Comparison of ENCODE assay signal across 20 cellular contexts in the genomic region with DNA sequence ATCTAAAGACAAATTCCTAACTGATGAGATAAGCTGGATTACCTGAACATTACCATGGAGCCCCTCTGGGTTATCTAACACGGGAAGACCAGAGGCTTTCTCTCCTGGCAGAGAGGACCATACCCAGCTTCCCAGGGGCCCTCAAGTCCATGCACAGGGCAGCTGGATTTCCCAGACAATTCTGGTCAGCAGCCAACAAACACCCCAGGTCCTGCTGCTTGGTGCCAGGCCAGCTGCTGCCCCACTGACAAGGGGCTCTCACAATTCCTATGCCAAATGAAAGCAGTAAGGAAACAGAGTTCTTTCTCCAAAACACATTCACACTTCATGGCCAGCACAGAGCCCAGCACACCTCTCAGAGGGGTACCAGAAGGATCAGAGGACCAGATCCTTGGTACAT.
A peak's percentile ranks its signal among the peaks of the same experiment; 100 is the strongest.
DNase-seq lines count a peak whose midpoint lies in the region; ATAC-seq, FAIRE-seq and TF ChIP-seq lines count a peak whose summit lies in the region.
"Had no signal": no experiment of that assay in that cellular context is flagged by ENCODE, and none has a peak within 500 bp of the region (broad histone marks: within the 10 kb centered on the region; RNA-seq: fewer than 3 reads in every experiment).

No MANE protein-coding gene starts in this region.

- no peaks in the 10 kb centered on the region for H3F3A ChIP-seq in GM23338 (replicated peaks; ENCODE audit: low read depth)

- H3K27ac Mint-ChIP-seq in GM23338, result no peak overlapping the region
- no peak overlapping the region for H3K27ac Mint-ChIP-seq in activated T-cell treated with anti-CD3 and anti-CD28 coated beads, Interleukin-2, amount 50 U/mL, for 72 hours
- H3K27ac Mint-ChIP-seq: HFFc6, IgD-negative memory B cell had no signal

- H3K9me3 ChIP-seq in A549, result no peaks in the 10 kb centered on the region
- no peaks in the 10 kb centered on the region for H3K9me3 ChIP-seq in SJCRH30 (replicated peaks)
- H3K9me3 ChIP-seq: SK-N-SH had no signal

- H3K4me1 ChIP-seq in A549 (peaks cover 56% of the 10 kb centered on the region), GM23338 (ENCODE audit: insufficient read depth) (no peaks in the 10 kb centered on the region), SJCRH30 (peaks cover 11% of the 10 kb centered on the region)

- CTCF ChIA-PET in A549 (lab: Yijun Ruan, JAX), result interaction anchor here (2.5 kb wide), 1 partner anchor 222 kb away, joined by 8 read pairs; no protein-coding TSS in a partner anchor

- H3K4me2 ChIP-seq in A549 (peak overlapping the region; percentile 12; the same call in 2 of the 3 replicates), GM23338 (no peak overlapping the region)
- H3K4me2 ChIP-seq: SK-N-SH had no signal

- H3K27ac ChIP-seq in A549 (peak overlapping the region; percentile 23 to 68; a peak in 5 of 6 replicates), GM23338 (ENCODE audit: low read depth) (no peak overlapping the region), SJCRH30 (no peak overlapping the region)
- H3K27ac ChIP-seq: C4-2B had no signal

- TF ChIP-seq CTCF in A549 (IDR thresholded peaks at IDR 0.05), result no peak
- TF ChIP-seq CTCF in GM23338 (conservative IDR thresholded peaks at IDR 0.05; ENCODE audit: low read depth in 2 of 2), result no peak

- ATAC-seq in A549 (no peak), GM23338 (no peak), HG02884 (IDR thresholded peaks at IDR 0.05; ENCODE audit: unreplicated experiment) (no peak)
- ATAC-seq in activated T-cell treated with anti-CD3 and anti-CD28 coated beads, Interleukin-2, amount 50 U/mL, for 72 hours (replicated peaks in 1 of 2), result no peak
- ATAC-seq: Right ventricle myocardium inferior had no signal

- no peak for DNase-seq in A549 (ENCODE audit: low read depth in 1 of 2, low spot score in 1 of 2)
- DNase-seq in GM23338 (ENCODE audit: low spot score), result peak; percentile 15
- DNase-seq in SJCRH30, result peak; percentile 36 to 55
- peak; percentile 40 for DNase-seq in myocyte (ENCODE audit: low read depth)
- no peak for DNase-seq in SHP77 (lab: John Stamatoyannopoulos, UW)
- DNase-seq in RCC 7860 (ENCODE audit: low spot score), result no peak
- no peak for DNase-seq in activated T-cell treated with anti-CD3 and anti-CD28 coated beads, Interleukin-2, amount 50 U/mL, for 72 hours
- DNase-seq: DMS53, HFFc6, Kasumi-1, NCI-H187, NCI-H226, NCI-H526, PC-3, SK-N-SH had no signal

- H3K36me3 Mint-ChIP-seq in GM23338 (ENCODE audit: low read depth), result no peaks in the 10 kb centered on the region
- no peaks in the 10 kb centered on the region for H3K36me3 Mint-ChIP-seq in activated T-cell treated with anti-CD3 and anti-CD28 coated beads, Interleukin-2, amount 50 U/mL, for 72 hours (ENCODE audit: insufficient read depth in 2 of 2)

- no peak overlapping the region for H3K4me3 Mint-ChIP-seq in GM23338
- peak overlapping the region in 1 of 2 donors; percentile 75 for H3K4me3 Mint-ChIP-seq in activated T-cell treated with anti-CD3 and anti-CD28 coated beads, Interleukin-2, amount 50 U/mL, for 72 hours
- H3K4me3 Mint-ChIP-seq: HFFc6, IgD-negative memory B cell had no signal

- H3K9me2 ChIP-seq in GM23338 (ENCODE audit: insufficient read depth), result no peaks in the 10 kb centered on the region
- H3K9me2 ChIP-seq: SK-N-SH had no signal

- H3K36me3 ChIP-seq in GM23338 (ENCODE audit: insufficient read depth), result no peaks in the 10 kb centered on the region
- no peaks in the 10 kb centered on the region for H3K36me3 ChIP-seq in SJCRH30

- H3K4me3 ChIP-seq in A549 (no peak overlapping the region), GM23338 (no peak overlapping the region), SJCRH30 (no peak overlapping the region)

- H3K4me1 Mint-ChIP-seq in GM23338, result no peaks in the 10 kb centered on the region
- H3K4me1 Mint-ChIP-seq in activated T-cell treated with anti-CD3 and anti-CD28 coated beads, Interleukin-2, amount 50 U/mL, for 72 hours (ENCODE audit: low read depth), result peaks cover 23% of the 10 kb centered on the region

- H3K27me3 ChIP-seq in GM23338 (ENCODE audit: insufficient read depth) (no peaks in the 10 kb centered on the region), SJCRH30 (no peaks in the 10 kb centered on the region)

- no peak for TF ChIP-seq RAD21 in A549 (conservative IDR thresholded peaks at IDR 0.05 in 1 of 2, IDR thresholded peaks at IDR 0.05 in 1 of 2)

- no peak overlapping the region for H2AFZ ChIP-seq in GM23338

- no peak for TF ChIP-seq POLR2A in A549 (IDR thresholded peaks at IDR 0.05; ENCODE audit: low read length)

- FAIRE-seq in A549 (lab: Jason Lieb, UNC) (no peak), RCC 7860 (lab: Jason Lieb, UNC) (no peak)
- FAIRE-seq: GM19239 had no signal

- TF ChIP-seq EP300 in A549 (IDR thresholded peaks at IDR 0.05), result no peak

- 57% methylated on average over 1 of the region's 1 CpG for WGBS in A549 (ENCODE audit: missing lambda C conversion rate)

- H3K27me3 Mint-ChIP-seq in GM23338 (ENCODE audit: insufficient read depth, low read depth, poor library complexity), result no peaks in the 10 kb centered on the region
- no peaks in the 10 kb centered on the region for H3K27me3 Mint-ChIP-seq in activated T-cell treated with anti-CD3 and anti-CD28 coated beads, Interleukin-2, amount 50 U/mL, for 72 hours (ENCODE audit: low read depth)
- H3K27me3 Mint-ChIP-seq: IgD-negative memory B cell had no signal

- no peaks in the 10 kb centered on the region for H3K9me3 Mint-ChIP-seq in GM23338
- no peaks in the 10 kb centered on the region for H3K9me3 Mint-ChIP-seq in activated T-cell treated with anti-CD3 and anti-CD28 coated beads, Interleukin-2, amount 50 U/mL, for 72 hours
- H3K9me3 Mint-ChIP-seq: HFFc6, IgD-negative memory B cell had no signal

- POLR2A ChIA-PET in A549 (lab: Yijun Ruan, JAX), result no interaction called here

- no peaks in the 10 kb centered on the region for H4K20me1 ChIP-seq in GM23338 (replicated peaks; ENCODE audit: insufficient read depth)

- H3K79me2 ChIP-seq in GM23338 (replicated peaks; ENCODE audit: insufficient read depth), result no peaks in the 10 kb centered on the region

TF ChIP-seq in A549, 52 proteins besides CTCF, POLR2A, EP300 and RAD21 (continues in another document):
- TF ChIP-seq MYC (IDR thresholded peaks at IDR 0.05; ENCODE audit: borderline replicate concordance, low read length), result no peak
- no peak for TF ChIP-seq RFX5 (IDR thresholded peaks at IDR 0.05)
- TF ChIP-seq RARB (CRISPR knock-in tag; IDR thresholded peaks at IDR 0.05), result no peak
- TF ChIP-seq CBX8 (IDR thresholded peaks at IDR 0.05), result no peak
- no peak for TF ChIP-seq HOXB13 (CRISPR knock-in tag; IDR thresholded peaks at IDR 0.05; ENCODE audit: low read depth)
- TF ChIP-seq BHLHE40 (IDR thresholded peaks at IDR 0.05; ENCODE audit: low read depth, low read length), result no peak
- TF ChIP-seq HDAC2 (IDR thresholded peaks at IDR 0.05), result no peak
- no peak for TF ChIP-seq ZNF302 (CRISPR knock-in tag; IDR thresholded peaks at IDR 0.05)
- TF ChIP-seq, protein P1, sequence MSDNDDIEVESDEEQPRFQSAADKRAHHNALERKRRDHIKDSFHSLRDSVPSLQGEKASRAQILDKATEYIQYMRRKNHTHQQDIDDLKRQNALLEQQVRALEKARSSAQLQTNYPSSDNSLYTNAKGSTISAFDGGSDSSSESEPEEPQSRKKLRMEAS (IDR thresholded peaks at IDR 0.05), result no peak
- no peak for TF ChIP-seq NPAS2 (CRISPR knock-in tag; IDR thresholded peaks at IDR 0.05; ENCODE audit: borderline replicate concordance)
- TF ChIP-seq, protein P2, sequence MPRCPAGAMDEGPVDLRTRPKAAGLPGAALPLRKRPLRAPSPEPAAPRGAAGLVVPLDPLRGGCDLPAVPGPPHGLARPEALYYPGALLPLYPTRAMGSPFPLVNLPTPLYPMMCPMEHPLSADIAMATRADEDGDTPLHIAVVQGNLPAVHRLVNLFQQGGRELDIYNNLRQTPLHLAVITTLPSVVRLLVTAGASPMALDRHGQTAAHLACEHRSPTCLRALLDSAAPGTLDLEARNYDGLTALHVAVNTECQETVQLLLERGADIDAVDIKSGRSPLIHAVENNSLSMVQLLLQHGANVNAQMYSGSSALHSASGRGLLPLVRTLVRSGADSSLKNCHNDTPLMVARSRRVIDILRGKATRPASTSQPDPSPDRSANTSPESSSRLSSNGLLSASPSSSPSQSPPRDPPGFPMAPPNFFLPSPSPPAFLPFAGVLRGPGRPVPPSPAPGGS (IDR thresholded peaks at IDR 0.05), result no peak
- TF ChIP-seq CHD4 (IDR thresholded peaks at IDR 0.05; ENCODE audit: borderline replicate concordance), result no peak
- TF ChIP-seq CBX2 (IDR thresholded peaks at IDR 0.05; ENCODE audit: borderline replicate concordance, low read depth), result no peak
- no peak for TF ChIP-seq RNF2 (IDR thresholded peaks at IDR 0.05; ENCODE audit: borderline replicate concordance, low read depth)

TF ChIP-seq in GM23338, 12 proteins besides CTCF, POLR2A, EP300 and RAD21 (continues in another document):
- TF ChIP-seq ZNF331 (CRISPR knock-in tag; IDR thresholded peaks at IDR 0.05; ENCODE audit: low read depth) (no peak), STAT1 (IDR thresholded peaks at IDR 0.05; ENCODE audit: unreplicated experiment) (no peak), EZH2 (IDR thresholded peaks at IDR 0.05; ENCODE audit: low read depth, unreplicated experiment) (no peak)
- TF ChIP-seq, protein P3, sequence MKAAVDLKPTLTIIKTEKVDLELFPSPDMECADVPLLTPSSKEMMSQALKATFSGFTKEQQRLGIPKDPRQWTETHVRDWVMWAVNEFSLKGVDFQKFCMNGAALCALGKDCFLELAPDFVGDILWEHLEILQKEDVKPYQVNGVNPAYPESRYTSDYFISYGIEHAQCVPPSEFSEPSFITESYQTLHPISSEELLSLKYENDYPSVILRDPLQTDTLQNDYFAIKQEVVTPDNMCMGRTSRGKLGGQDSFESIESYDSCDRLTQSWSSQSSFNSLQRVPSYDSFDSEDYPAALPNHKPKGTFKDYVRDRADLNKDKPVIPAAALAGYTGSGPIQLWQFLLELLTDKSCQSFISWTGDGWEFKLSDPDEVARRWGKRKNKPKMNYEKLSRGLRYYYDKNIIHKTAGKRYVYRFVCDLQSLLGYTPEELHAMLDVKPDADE (IDR thresholded peaks at IDR 0.05), result no peak

Comparison
In these comparisons a context has a peak if more than half of its experiments do, and no peak if none do; other contexts are left out.
1. DNase-seq: peak in GM23338 (single experiment), SJCRH30 (2 of 2) and myocyte (single experiment); none in A549 (0 of 2), SHP77 (0 of 2), RCC 7860 (single experiment) and activated T-cell treated with anti-CD3 and anti-CD28 coated beads, Interleukin-2, amount 50 U/mL, for 72 hours (0 of 2).
2. H3K27ac ChIP-seq: peak in A549 (2 of 2); none in GM23338 (single experiment) and SJCRH30 (single experiment).